Comparison of ENCODE assay signal across 25 cellular contexts in the genomic region with DNA sequence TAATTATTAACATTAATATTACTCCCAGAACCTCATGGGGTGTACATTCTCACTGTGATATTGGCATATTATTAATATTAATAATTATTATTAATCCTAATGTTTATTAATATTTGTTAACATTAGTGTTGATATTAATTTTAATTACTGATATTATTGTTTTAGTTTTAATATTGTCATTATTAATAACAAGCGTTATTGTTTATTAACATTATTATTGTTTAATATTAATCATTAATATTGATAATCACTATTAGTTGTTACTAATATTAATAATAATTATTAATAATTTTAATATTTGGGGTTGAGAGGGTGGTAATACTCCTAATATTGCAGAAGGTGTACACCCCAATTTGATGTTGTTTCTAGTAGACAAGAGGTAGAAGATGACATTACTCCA.
"Had no signal": no experiment of that assay in that cellular context is flagged by ENCODE, and none has a peak within 500 bp of the region (broad histone marks: within the 10 kb centered on the region; RNA-seq: fewer than 3 reads in every experiment).

No MANE protein-coding gene starts in this region.

- ATAC-seq: foreskin keratinocyte; left ventricle myocardium superior; lower lobe of right lung; naive thymus-derived CD8-positive, alpha-beta T cell; sciatic nerve; stimulated activated effector memory CD8-positive, alpha-beta T cell treated with anti-CD3 and anti-CD28 coated beads, Interleukin-12 subunit alpha, Interleukin-12 subunit beta, amount 100 ng/mL, for 72 hours had no signal

- H3K4me3 Mint-ChIP-seq: dendritic cell treated with granulocyte-macrophage colony-stimulating factor and Interleukin-4, amounts not matched to agents 40 ng/mL and 50 ng/mL, for 4 days; endodermal cell; immature natural killer cell; naive thymus-derived CD8-positive, alpha-beta T cell; stimulated activated effector memory CD8-positive, alpha-beta T cell treated with anti-CD3 and anti-CD28 coated beads, Interleukin-12 subunit alpha, Interleukin-12 subunit beta, amount 100 ng/mL, for 72 hours had no signal

- H3K9me3 ChIP-seq: colonic mucosa, lower lobe of right lung, ovary, thyroid gland had no signal

- DNase-seq: colonic mucosa; effector CD8-positive, alpha-beta T cell; endodermal cell; foreskin keratinocyte; hypothalamus; immature natural killer cell; islet precursor cell; left ventricle myocardium superior; lower lobe of right lung; naive thymus-derived CD8-positive, alpha-beta T cell; occipital lobe; ovary; stimulated activated CD4-positive, alpha-beta T cell treated with anti-CD3 and anti-CD28 coated beads, Interleukin-2, amount 100 ng/mL, for 24 hours; stimulated activated CD4-positive, alpha-beta T cell treated with anti-CD3 and anti-CD28 coated beads, Interleukin-4, amount 100 ng/mL, for 24 hours; stimulated activated naive CD4-positive, alpha-beta T cell treated with Interleukin-2 at 50 U/mL for 16 hours; stomach; thyroid gland; trophoblast cell had no signal

- H3K4me3 ChIP-seq: colonic mucosa, esophagus muscularis mucosa, lower lobe of right lung, ovary, stomach, thyroid gland had no signal

- H3K27me3 ChIP-seq: colonic mucosa, foreskin keratinocyte, ovary, stomach, thyroid gland had no signal

- H3K36me3 Mint-ChIP-seq: immature natural killer cell; naive thymus-derived CD8-positive, alpha-beta T cell; stimulated activated effector memory CD8-positive, alpha-beta T cell treated with anti-CD3 and anti-CD28 coated beads, Interleukin-12 subunit alpha, Interleukin-12 subunit beta, amount 100 ng/mL, for 72 hours had no signal

- H3K27me3 Mint-ChIP-seq: dendritic cell treated with granulocyte-macrophage colony-stimulating factor and Interleukin-4, amounts not matched to agents 40 ng/mL and 50 ng/mL, for 4 days; progenitor cell of endocrine pancreas had no signal

- FAIRE-seq: endothelial cell of umbilical vein, urothelium cell line had no signal

- H3K27ac Mint-ChIP-seq: dendritic cell treated with granulocyte-macrophage colony-stimulating factor and Interleukin-4, amounts not matched to agents 40 ng/mL and 50 ng/mL, for 4 days; endodermal cell; immature natural killer cell; naive thymus-derived CD8-positive, alpha-beta T cell; progenitor cell of endocrine pancreas; stimulated activated effector memory CD8-positive, alpha-beta T cell treated with anti-CD3 and anti-CD28 coated beads, Interleukin-12 subunit alpha, Interleukin-12 subunit beta, amount 100 ng/mL, for 72 hours had no signal

- H3K27ac ChIP-seq: colonic mucosa, esophagus muscularis mucosa, foreskin keratinocyte, lower lobe of right lung, ovary, stomach, thyroid gland had no signal

- H3K4me1 Mint-ChIP-seq: endodermal cell; immature natural killer cell; naive thymus-derived CD8-positive, alpha-beta T cell; stimulated activated effector memory CD8-positive, alpha-beta T cell treated with anti-CD3 and anti-CD28 coated beads, Interleukin-12 subunit alpha, Interleukin-12 subunit beta, amount 100 ng/mL, for 72 hours had no signal

- H3K4me1 ChIP-seq: colonic mucosa, esophagus muscularis mucosa, lower lobe of right lung, stomach, thyroid gland had no signal

- H3K36me3 ChIP-seq: colonic mucosa, esophagus muscularis mucosa, lower lobe of right lung, ovary, stomach, thyroid gland had no signal

- H3K9me3 Mint-ChIP-seq: dendritic cell treated with granulocyte-macrophage colony-stimulating factor and Interleukin-4, amounts not matched to agents 40 ng/mL and 50 ng/mL, for 4 days had no signal
